8 cellular contexts compared by ENCODE assay signal in the genomic region with DNA sequence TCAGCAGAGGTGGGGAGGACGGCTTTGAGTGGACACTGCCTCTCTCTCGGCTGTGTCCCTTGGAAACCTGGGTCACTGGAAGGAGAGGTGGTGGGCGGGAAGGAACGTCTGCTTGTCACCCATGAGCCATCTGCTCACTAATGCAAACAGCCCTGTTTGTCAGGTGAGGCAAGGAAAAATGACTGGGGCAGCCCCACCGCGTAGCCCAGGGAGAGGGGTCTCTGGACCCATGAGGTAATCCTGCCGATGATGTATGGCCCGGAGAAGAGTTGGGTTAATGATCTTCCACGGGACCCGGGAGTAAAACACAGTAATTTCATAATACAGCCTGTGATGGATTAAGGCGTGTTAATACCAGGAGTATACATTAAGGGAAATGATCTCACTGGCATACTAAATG.
"Had no signal": no experiment of that assay in that cellular context is flagged by ENCODE, and none has a peak within 500 bp of the region (broad histone marks: within the 10 kb centered on the region; RNA-seq: fewer than 3 reads in every experiment).

No MANE protein-coding gene starts in this region.

- FAIRE-seq: G401.6, GM12878, GM12891, GM12892, GM18507, GM19239 had no signal

- ATAC-seq: GM12878 had no signal

- H3K4me3 ChIP-seq: GM12878 had no signal

- DNase-seq: GDM1, GF-D8 had no signal
